In the genomic region with DNA sequence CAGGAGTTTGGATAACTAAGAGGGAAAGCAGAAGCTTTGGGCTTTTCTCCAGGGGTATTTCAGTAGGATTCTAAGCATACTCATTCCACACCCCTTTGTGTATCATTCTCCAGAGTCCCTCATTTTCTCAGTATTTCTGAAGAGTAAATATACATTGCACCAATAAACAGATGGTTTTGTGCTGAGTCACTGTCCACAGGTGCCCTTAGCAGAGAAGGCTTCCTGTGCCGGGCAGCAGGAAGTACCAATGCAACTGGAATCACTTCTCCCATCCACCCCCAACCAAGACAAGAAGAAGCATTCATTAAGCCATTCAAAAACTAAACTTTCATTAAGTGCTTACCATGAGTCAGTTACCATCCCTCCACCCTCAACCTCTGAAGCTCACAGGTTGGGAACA, we compare ENCODE assay signal across 10 cellular contexts. TPM values are rescaled to one million over a fixed set of nuclear protein-coding genes. Genes with fewer than 3 reads are reported as not detected.
DNase-seq lines count a peak whose midpoint lies in the region; ATAC-seq and TF ChIP-seq lines count a peak whose summit lies in the region.
"Had no signal": no experiment of that assay in that cellular context is flagged by ENCODE, and none has a peak within 500 bp of the region (broad histone marks: within the 10 kb centered on the region; RNA-seq: fewer than 3 reads in every experiment).

No MANE protein-coding gene starts in this region.

- peak; percentile 52 for ATAC-seq in upper lobe of right lung
- ATAC-seq in activated T-cell treated with anti-CD3 and anti-CD28 coated beads, Interleukin-2, amount 50 U/mL, for 4 hours: no peak

- H3K9me3 Mint-ChIP-seq in endodermal cell: no peaks in the 10 kb centered on the region
- H3K9me3 Mint-ChIP-seq in activated T-cell treated with anti-CD3 and anti-CD28 coated beads, Interleukin-2, amount 50 U/mL, for 4 hours: no peaks in the 10 kb centered on the region
- H3K9me3 Mint-ChIP-seq: dendritic cell treated with granulocyte-macrophage colony-stimulating factor and Interleukin-4, amounts not matched to agents 40 ng/mL and 50 ng/mL, for 4 days had no signal

- intact Hi-C loops in upper lobe of right lung (cut with DNase I): no loop called here
- intact Hi-C loops in ascending aorta (cut with DNase I): no loop called here

- TF ChIP-seq CTCF in endodermal cell (conservative IDR thresholded peaks at IDR 0.05) (no peak), upper lobe of right lung (IDR thresholded peaks at IDR 0.05) (no peak), ascending aorta (IDR thresholded peaks at IDR 0.05) (no peak), foreskin fibroblast (IDR thresholded peaks at IDR 0.05; ENCODE audit: low read depth, low read length) (no peak)

- DNase-seq in NK-92 treated with Interleukin-12 subunit alpha and Interleukin-12 subunit beta, amount 100 ng/mL, for 24 hours (lab: John Stamatoyannopoulos, UW): peak; percentile 25
- DNase-seq in NK-92 (lab: John Stamatoyannopoulos, UW; ENCODE audit: unreplicated experiment): no peak
- peak; percentile 33 for DNase-seq in NCI-H510A treated with DMSO at 0.1 percent for 48 hours (lab: John Stamatoyannopoulos, UW)
- peak; percentile 57 for DNase-seq in endodermal cell
- DNase-seq in upper lobe of right lung: no peak
- no peak for DNase-seq in ascending aorta (ENCODE audit: low spot score in 2 of 2)
- DNase-seq in activated T-cell treated with anti-CD3 and anti-CD28 coated beads, Interleukin-2, amount 50 U/mL, for 4 hours: no peak
- DNase-seq in foreskin fibroblast: no peak
- DNase-seq: left ventricle myocardium inferior had no signal

- H3K4me1 ChIP-seq in endodermal cell (ENCODE audit: control insufficient read depth, insufficient read depth, low read length) (peaks cover 2% of the 10 kb centered on the region), upper lobe of right lung (peaks cover 16% of the 10 kb centered on the region), ascending aorta (peaks cover 0 to 4% of the 10 kb centered on the region in 2 donors)

- peaks cover 2% of the 10 kb centered on the region for H3K27me3 Mint-ChIP-seq in endodermal cell (ENCODE audit: insufficient read depth)
- H3K27me3 Mint-ChIP-seq in activated T-cell treated with anti-CD3 and anti-CD28 coated beads, Interleukin-2, amount 50 U/mL, for 4 hours (ENCODE audit: low read depth): peaks cover 47% of the 10 kb centered on the region

- no peak overlapping the region for H3K4me3 Mint-ChIP-seq in endodermal cell
- no peak overlapping the region for H3K4me3 Mint-ChIP-seq in activated T-cell treated with anti-CD3 and anti-CD28 coated beads, Interleukin-2, amount 50 U/mL, for 4 hours
- H3K4me3 Mint-ChIP-seq: dendritic cell treated with granulocyte-macrophage colony-stimulating factor and Interleukin-4, amounts not matched to agents 40 ng/mL and 50 ng/mL, for 4 days had no signal

- peaks cover 22% of the 10 kb centered on the region for H3K4me1 Mint-ChIP-seq in endodermal cell
- H3K4me1 Mint-ChIP-seq in activated T-cell treated with anti-CD3 and anti-CD28 coated beads, Interleukin-2, amount 50 U/mL, for 4 hours (ENCODE audit: low read depth): peaks cover 8% of the 10 kb centered on the region

- no peaks in the 10 kb centered on the region for H3K9me3 ChIP-seq in endodermal cell (ENCODE audit: control insufficient read depth, low read length)
- no peaks in the 10 kb centered on the region for H3K9me3 ChIP-seq in upper lobe of right lung
- no peaks in the 10 kb centered on the region for H3K9me3 ChIP-seq in ascending aorta
- H3K9me3 ChIP-seq: left ventricle myocardium inferior had no signal

- WGBS in endodermal cell (ENCODE audit: insufficient coverage in 1 of 2, insufficient read length in 1 of 2), 2 experiments: 80 to 92% methylated on average over 1 of the region's 1 CpG

- H3K9ac ChIP-seq in endodermal cell (ENCODE audit: extremely low read depth, low read length, poor library complexity, severe bottlenecking): no peak overlapping the region

- H3K36me3 Mint-ChIP-seq in endodermal cell (ENCODE audit: low read depth): peaks cover under 1% of the 10 kb centered on the region
- no peaks in the 10 kb centered on the region for H3K36me3 Mint-ChIP-seq in activated T-cell treated with anti-CD3 and anti-CD28 coated beads, Interleukin-2, amount 50 U/mL, for 4 hours (ENCODE audit: insufficient read depth)

- H3K36me3 ChIP-seq in endodermal cell (ENCODE audit: control insufficient read depth, insufficient read depth, low read length) (no peaks in the 10 kb centered on the region), upper lobe of right lung (no peaks in the 10 kb centered on the region), ascending aorta (no peaks in the 10 kb centered on the region)
- H3K36me3 ChIP-seq: left ventricle myocardium inferior had no signal

- H3K4me3 ChIP-seq in endodermal cell (ENCODE audit: low read length) (no peak overlapping the region), upper lobe of right lung (no peak overlapping the region), ascending aorta (no peak overlapping the region), foreskin fibroblast (ENCODE audit: low read depth in 1 of 2, low read length in 2 of 2) (no peak overlapping the region)
- H3K4me3 ChIP-seq: left ventricle myocardium inferior had no signal

- H3K27ac ChIP-seq in endodermal cell (ENCODE audit: low read depth, low read length): no peak overlapping the region
- no peak overlapping the region for H3K27ac ChIP-seq in upper lobe of right lung
- H3K27ac ChIP-seq in ascending aorta: no peak overlapping the region
- H3K27ac ChIP-seq: left ventricle myocardium inferior had no signal

- no peak overlapping the region for H3K27ac Mint-ChIP-seq in endodermal cell
- H3K27ac Mint-ChIP-seq: dendritic cell treated with granulocyte-macrophage colony-stimulating factor and Interleukin-4, amounts not matched to agents 40 ng/mL and 50 ng/mL, for 4 days had no signal

- H3K27me3 ChIP-seq in endodermal cell (ENCODE audit: control insufficient read depth, insufficient read depth, low read length, poor library complexity, severe bottlenecking): no peaks in the 10 kb centered on the region
- no peaks in the 10 kb centered on the region for H3K27me3 ChIP-seq in upper lobe of right lung
- no peaks in the 10 kb centered on the region for H3K27me3 ChIP-seq in ascending aorta

RNA-seq across cellular contexts. Expression of a gene that starts 3.6 kb away (rescaled TPM):
- total RNA-seq in endodermal cell (10 to 100 TPM; 14.1 to 18.7 TPM), upper lobe of right lung (16.6 TPM), ascending aorta (not detected)
- polyA plus RNA-seq in endodermal cell (2013, experiment 1 of 2): 19.3 TPM
- polyA plus RNA-seq in endodermal cell (2013, experiment 2 of 2): 18.7 TPM
- total RNA-seq in activated T-cell treated with anti-CD3 and anti-CD28 coated beads, Interleukin-2, amount 50 U/mL, for 4 hours: under 1 TPM; 0.10 to 0.30 (median 0.13) TPM

RNA-seq across cellular contexts. Expression of a gene that starts 54.5 kb away (rescaled TPM):
- total RNA-seq in endodermal cell: not detected
- polyA plus RNA-seq in endodermal cell (2013, experiment 1 of 2): 0.36 TPM
- 0.58 TPM for polyA plus RNA-seq in endodermal cell (2013, experiment 2 of 2)
- total RNA-seq in upper lobe of right lung: 2.2 TPM
- total RNA-seq in ascending aorta: 3.7 TPM
- total RNA-seq in activated T-cell treated with anti-CD3 and anti-CD28 coated beads, Interleukin-2, amount 50 U/mL, for 4 hours: not detected

Comparison
In these comparisons a context has a peak if more than half of its experiments do, and no peak if none do; other contexts are left out.
1. DNase-seq: peak in NK-92 treated with Interleukin-12 subunit alpha and Interleukin-12 subunit beta, amount 100 ng/mL, for 24 hours (single experiment), NCI-H510A treated with DMSO at 0.1 percent for 48 hours (single experiment) and endodermal cell (single experiment); none in NK-92 (single experiment), upper lobe of right lung (single experiment), ascending aorta (0 of 2), activated T-cell treated with anti-CD3 and anti-CD28 coated beads, Interleukin-2, amount 50 U/mL, for 4 hours (single experiment) and foreskin fibroblast (0 of 2).
2. RNA of a gene that starts 3.6 kb away (total RNA-seq): 14.1 to 18.7 TPM in endodermal cell and 16.6 TPM in upper lobe of right lung (single experiment); 0.10 to 0.30 TPM in activated T-cell treated with anti-CD3 and anti-CD28 coated beads, Interleukin-2, amount 50 U/mL, for 4 hours and not detected in ascending aorta (single experiment); every median in the first group is over 10 times any median in the second.